In genomic region chrX:32269877-32270276, GRCh38 we compare ENCODE assay signal across 20 cellular contexts.
DNase-seq lines count a peak whose midpoint lies in the region; ATAC-seq, FAIRE-seq and TF ChIP-seq lines count a peak whose summit lies in the region.
"Had no signal": no experiment of that assay in that cellular context is flagged by ENCODE, and none has a peak within 500 bp of the region (broad histone marks: within the 10 kb centered on the region; RNA-seq: fewer than 3 reads in every experiment).

No MANE protein-coding gene starts in this region.

- H4K20me1 ChIP-seq in astrocyte (ENCODE audit: insufficient read depth, low read length): no peaks in the 10 kb centered on the region

- no peak for TF ChIP-seq CTCF in left ventricle myocardium inferior (IDR thresholded peaks at IDR 0.05; ENCODE audit: borderline replicate concordance)
- no peak for TF ChIP-seq CTCF in astrocyte (IDR thresholded peaks at IDR 0.05; ENCODE audit: insufficient read depth, low read depth, low read length)

- H3K27me3 Mint-ChIP-seq in astrocyte (ENCODE audit: low read depth, unreplicated experiment): no peaks in the 10 kb centered on the region
- H3K27me3 Mint-ChIP-seq: CD4-positive, alpha-beta memory T cell had no signal

- H3K4me1 Mint-ChIP-seq in astrocyte (ENCODE audit: low read depth, unreplicated experiment): no peaks in the 10 kb centered on the region
- H3K4me1 Mint-ChIP-seq: CD4-positive, alpha-beta memory T cell; GM23338; H9 had no signal

- no peak overlapping the region for H3K4me3 ChIP-seq in left ventricle myocardium inferior
- H3K4me3 ChIP-seq in astrocyte (ENCODE audit: insufficient read depth, low read depth, low read length): no peak overlapping the region
- H3K4me3 ChIP-seq: GM23338 had no signal

- H2AFZ ChIP-seq in astrocyte (ENCODE audit: low read depth, low read length): no peak overlapping the region
- H2AFZ ChIP-seq: GM23338 had no signal

- intact Hi-C loops in left ventricle myocardium inferior (cut with micrococcal nuclease) (no loop called here), cardiac septum (cut with DNase I) (no loop called here)

- H3K27me3 ChIP-seq in left ventricle myocardium inferior (ENCODE audit: low read depth) (no peaks in the 10 kb centered on the region), astrocyte (ENCODE audit: insufficient read depth, low read length) (no peaks in the 10 kb centered on the region)

- no peaks in the 10 kb centered on the region for H3K79me2 ChIP-seq in astrocyte (ENCODE audit: insufficient read depth, low read length)

- H3K27ac ChIP-seq in left ventricle myocardium inferior (replicated peaks): peak overlapping the region; percentile 19
- H3K27ac ChIP-seq in astrocyte (ENCODE audit: low read depth, low read length): no peak overlapping the region

- no peak overlapping the region for H3K27ac Mint-ChIP-seq in astrocyte (ENCODE audit: unreplicated experiment)
- H3K27ac Mint-ChIP-seq: CD4-positive, alpha-beta memory T cell; GM23338; H9 had no signal

- H3K36me3 ChIP-seq in left ventricle myocardium inferior (no peaks in the 10 kb centered on the region), astrocyte (ENCODE audit: insufficient read depth, low read length) (no peaks in the 10 kb centered on the region)

- H3K9me3 ChIP-seq in left ventricle myocardium inferior (replicated peaks) (peaks cover 6% of the 10 kb centered on the region), astrocyte (ENCODE audit: insufficient read depth, low read depth, low read length) (no peaks in the 10 kb centered on the region)

- no peak overlapping the region for H3K9ac ChIP-seq in astrocyte (ENCODE audit: low read length)

- peak; percentile 64 for FAIRE-seq in astrocyte (lab: Jason Lieb, UNC)
- FAIRE-seq: GM12891, GM18507 had no signal

- no peaks in the 10 kb centered on the region for H3K4me1 ChIP-seq in left ventricle myocardium inferior
- H3K4me1 ChIP-seq in astrocyte (ENCODE audit: insufficient read depth, low read length): no peaks in the 10 kb centered on the region

- H3K36me3 Mint-ChIP-seq in astrocyte (ENCODE audit: low read depth, unreplicated experiment): no peaks in the 10 kb centered on the region
- H3K36me3 Mint-ChIP-seq: CD4-positive, alpha-beta memory T cell had no signal

- DNase-seq in left ventricle myocardium inferior (no peak), cardiac septum (ENCODE audit: low spot score) (no peak), astrocyte (ENCODE audit: low read depth) (no peak), left kidney (ENCODE audit: low read depth, low spot score) (peak; percentile 9), pons (ENCODE audit: low spot score) (peak; percentile 1), hypothalamus (lab: John Stamatoyannopoulos, UW) (no peak), NCI-H2029 (lab: John Stamatoyannopoulos, UW) (no peak)
- DNase-seq: C1 segment of cervical spinal cord; Calu3; CD4-positive, alpha-beta memory T cell; COR-L47; DMS53; DMS79 treated with DMSO at 0.1 percent for 48 hours; GF-D8; H9 had no signal

- H3K9me3 Mint-ChIP-seq in astrocyte (ENCODE audit: unreplicated experiment): peaks cover 3% of the 10 kb centered on the region

- ATAC-seq in HG03439 (IDR thresholded peaks at IDR 0.05; ENCODE audit: unreplicated experiment): no peak
- ATAC-seq: GM23338, HCT116 had no signal

- H3K4me3 Mint-ChIP-seq in astrocyte (ENCODE audit: unreplicated experiment): no peak overlapping the region
- H3K4me3 Mint-ChIP-seq: CD4-positive, alpha-beta memory T cell; GM23338; H9 had no signal

- no peak overlapping the region for H3K4me2 ChIP-seq in astrocyte (ENCODE audit: low read length)
- H3K4me2 ChIP-seq: GM23338 had no signal

Comparison
In these comparisons a context has a peak if more than half of its experiments do, and no peak if none do; other contexts are left out.
1. DNase-seq: peak in left kidney (single experiment) and pons (single experiment); none in left ventricle myocardium inferior (single experiment), cardiac septum (single experiment), astrocyte (single experiment), hypothalamus (0 of 51) and NCI-H2029 (single experiment).